13 cellular contexts compared by ENCODE assay signal in genomic region chr16:17302620-17303019, GRCh38.
DNase-seq lines count a peak whose midpoint lies in the region; ATAC-seq, FAIRE-seq and TF ChIP-seq lines count a peak whose summit lies in the region.
"Had no signal": no experiment of that assay in that cellular context is flagged by ENCODE, and none has a peak within 500 bp of the region (broad histone marks: within the 10 kb centered on the region; RNA-seq: fewer than 3 reads in every experiment).

No MANE protein-coding gene starts in this region.

- H3K4me3 ChIP-seq in BLaER1 treated with 17β-estradiol and CSF1 and Interleukin-3, amounts not matched to agents 10 nM and 100 nM, result peak overlapping the region in 7 of 10 experiments; percentile 8 to 53 (median 16); a peak in 6 of 20 replicates
- H3K4me3 ChIP-seq in GM23248, result no peak overlapping the region
- H3K4me3 ChIP-seq in effector memory CD4-positive, alpha-beta T cell (ENCODE audit: insufficient read depth, low read depth, low read length, poor library complexity, severe bottlenecking), result no peak overlapping the region

- WGBS in GM23248 (ENCODE audit: low coverage in 1 of 2, low lambda C conversion rate in 2 of 2, missing lambda C conversion rate in 2 of 2), 2 experiments, result 67 to 69% methylated on average over 3 of the region's 3 CpGs

- H3K9me3 Mint-ChIP-seq in naive B cell, result peaks cover 0 to 2% (median 0%) of the 10 kb centered on the region in 7 donors
- H3K9me3 Mint-ChIP-seq: brain had no signal

- H3K4me1 ChIP-seq in BLaER1 treated with 17β-estradiol and CSF1 and Interleukin-3, amounts not matched to agents 10 nM and 100 nM, result peaks cover 53 to 98% (median 88%) of the 10 kb centered on the region in 10 experiments
- peaks cover 8% of the 10 kb centered on the region; the same call in 1 of the 2 replicates for H3K4me1 ChIP-seq in GM23248 (ENCODE audit: insufficient read depth)
- H3K4me1 ChIP-seq in effector memory CD4-positive, alpha-beta T cell (ENCODE audit: control insufficient read depth, insufficient read depth, low read length, poor library complexity, severe bottlenecking), result peaks cover 6% of the 10 kb centered on the region

- no peaks in the 10 kb centered on the region for H3K27me3 Mint-ChIP-seq in naive B cell
- H3K27me3 Mint-ChIP-seq: brain had no signal

- H3K27me3 ChIP-seq in BLaER1 treated with 17β-estradiol and CSF1 and Interleukin-3, amounts not matched to agents 10 nM and 100 nM, result no peaks in the 10 kb centered on the region
- no peaks in the 10 kb centered on the region for H3K27me3 ChIP-seq in GM23248 (replicated peaks; ENCODE audit: insufficient read depth)
- no peaks in the 10 kb centered on the region for H3K27me3 ChIP-seq in effector memory CD4-positive, alpha-beta T cell (replicated peaks; ENCODE audit: control insufficient read depth, insufficient read depth, low read length, poor library complexity, severe bottlenecking)

- 0 out of 2 replicates have a peak, but pooled peaks cover 5% of the 10 kb centered on the region for H3F3A ChIP-seq in GM23248 (ENCODE audit: insufficient read depth)

- H3K79me2 ChIP-seq in GM23248 (ENCODE audit: insufficient read depth), result peaks cover 89% of the 10 kb centered on the region

- peak overlapping the region in 10 of 11 experiments; percentile 46 to 98 (median 94); a peak in 19 of 22 replicates for H3K27ac ChIP-seq in BLaER1 treated with 17β-estradiol and CSF1 and Interleukin-3, amounts not matched to agents 10 nM and 100 nM
- H3K27ac ChIP-seq in GM23248, result no peak overlapping the region
- H3K27ac ChIP-seq in effector memory CD4-positive, alpha-beta T cell (ENCODE audit: insufficient read depth, low read length, poor library complexity, severe bottlenecking), result no peak overlapping the region

- H3K27ac Mint-ChIP-seq in naive B cell, result peak overlapping the region; percentile 89 to 99 (median 98)

- no peaks in the 10 kb centered on the region for H3K9me3 ChIP-seq in BLaER1 treated with 17β-estradiol and CSF1 and Interleukin-3, amounts not matched to agents 10 nM and 100 nM (replicated peaks in 1 of 11)
- no peaks in the 10 kb centered on the region for H3K9me3 ChIP-seq in GM23248 (ENCODE audit: low read depth)
- H3K9me3 ChIP-seq in effector memory CD4-positive, alpha-beta T cell (ENCODE audit: control insufficient read depth, low read length), result no peaks in the 10 kb centered on the region

- in situ Hi-C loops in GM23248 (cut with MboI), result no loop called here

- peaks cover 47 to 92% (median 70%) of the 10 kb centered on the region in 3 donors for H3K4me1 Mint-ChIP-seq in naive B cell

- DNase-seq in GM23248 (peak; percentile 31), SKM-1 (lab: John Stamatoyannopoulos, UW; ENCODE audit: unreplicated experiment) (peak; percentile 64), naive B cell (peak; percentile 14), H54 (ENCODE audit: insufficient read length, low spot score) (no peak), kidney glomerular epithelial cell (lab: John Stamatoyannopoulos, UW) (no peak), NCI-H526 (lab: John Stamatoyannopoulos, UW) (no peak)
- no peak for DNase-seq in effector memory CD4-positive, alpha-beta T cell
- DNase-seq: NCI-H1694 treated with DMSO at 0.1 percent for 48 hours; stimulated activated naive CD4-positive, alpha-beta T cell treated with Interleukin-2 at 50 U/mL for 16 hours; T-helper 9 cell had no signal

- no peaks in the 10 kb centered on the region for H3K36me3 Mint-ChIP-seq in naive B cell
- H3K36me3 Mint-ChIP-seq: brain had no signal

- no peak for FAIRE-seq in H54 (lab: Jason Lieb, UNC)
- FAIRE-seq: endometrium had no signal

- no peak for ATAC-seq in naive B cell (ENCODE audit: low read depth in 2 of 2)

- no peak for TF ChIP-seq POLR2A in H54 (IDR thresholded peaks at IDR 0.05; ENCODE audit: low read depth, low read length)

- no peak overlapping the region for H2AFZ ChIP-seq in GM23248

- peaks cover 0 to 14% (median 6%) of the 10 kb centered on the region in 11 experiments; a peak in 8 of 22 replicates for H3K36me3 ChIP-seq in BLaER1 treated with 17β-estradiol and CSF1 and Interleukin-3, amounts not matched to agents 10 nM and 100 nM
- no peaks in the 10 kb centered on the region for H3K36me3 ChIP-seq in GM23248 (ENCODE audit: low read depth)
- H3K36me3 ChIP-seq in effector memory CD4-positive, alpha-beta T cell (ENCODE audit: control insufficient read depth, insufficient read depth, low read length), result no peaks in the 10 kb centered on the region

- no peaks in the 10 kb centered on the region; a peak in 1 of 22 replicates for H4K20me1 ChIP-seq in BLaER1 treated with 17β-estradiol and CSF1 and Interleukin-3, amounts not matched to agents 10 nM and 100 nM
- H4K20me1 ChIP-seq in GM23248 (ENCODE audit: insufficient read depth), result peaks cover 6% of the 10 kb centered on the region; the same call in 1 of the 2 replicates

- H3K9me2 ChIP-seq in GM23248 (ENCODE audit: insufficient read depth), result no peaks in the 10 kb centered on the region

- H3K9ac ChIP-seq in BLaER1 treated with 17β-estradiol and CSF1 and Interleukin-3, amounts not matched to agents 10 nM and 100 nM, result peak overlapping the region in 9 of 11 experiments; percentile 10 to 86 (median 79); a peak in 17 of 22 replicates
- H3K9ac ChIP-seq in GM23248, result no peak overlapping the region

- H3K4me3 Mint-ChIP-seq in naive B cell, result peak overlapping the region; percentile 39 to 89 (median 50)
- H3K4me3 Mint-ChIP-seq: brain had no signal

- peak overlapping the region; percentile 76 to 90 (median 88) for H3K4me2 ChIP-seq in BLaER1 treated with 17β-estradiol and CSF1 and Interleukin-3, amounts not matched to agents 10 nM and 100 nM
- H3K4me2 ChIP-seq in GM23248 (ENCODE audit: unreplicated experiment), result no peak overlapping the region

Comparison
In these comparisons a context has a peak if more than half of its experiments do, and no peak if none do; other contexts are left out.
1. H3K27ac ChIP-seq: peak in BLaER1 treated with 17β-estradiol and CSF1 and Interleukin-3, amounts not matched to agents 10 nM and 100 nM (10 of 11); none in GM23248 (single experiment) and effector memory CD4-positive, alpha-beta T cell (single experiment).
2. H3K4me3 ChIP-seq: peak in BLaER1 treated with 17β-estradiol and CSF1 and Interleukin-3, amounts not matched to agents 10 nM and 100 nM (7 of 10); none in GM23248 (single experiment) and effector memory CD4-positive, alpha-beta T cell (single experiment).
3. DNase-seq: peak in GM23248 (single experiment), SKM-1 (single experiment) and naive B cell (single experiment); none in H54 (single experiment), kidney glomerular epithelial cell (single experiment), NCI-H526 (0 of 2) and effector memory CD4-positive, alpha-beta T cell (0 of 3).